In genomic region chr9:123336455-123336854, GRCh38 we compare ENCODE assay signal across 24 cellular contexts. TPM values are rescaled to one million over a fixed set of nuclear protein-coding genes. Genes with fewer than 3 reads are reported as not detected.
DNase-seq lines count a peak whose midpoint lies in the region; ATAC-seq and TF ChIP-seq lines count a peak whose summit lies in the region.
"Had no signal": no experiment of that assay in that cellular context is flagged by ENCODE, and none has a peak within 500 bp of the region (broad histone marks: within the 10 kb centered on the region; RNA-seq: fewer than 3 reads in every experiment).

No MANE protein-coding gene starts in this region.

- TF ChIP-seq CTCF in parathyroid adenoma (IDR thresholded peaks at IDR 0.05): no peak
- TF ChIP-seq CTCF in GM23338 (conservative IDR thresholded peaks at IDR 0.05; ENCODE audit: low read depth in 2 of 2): no peak

- no peak overlapping the region for H3K27ac Mint-ChIP-seq in GM23338
- no peak overlapping the region for H3K27ac Mint-ChIP-seq in activated naive CD4-positive, alpha-beta T cell treated with anti-CD3 and anti-CD28 coated beads, Interleukin-2, amount 50 U/mL, for 72 hours

- no peaks in the 10 kb centered on the region for H3F3A ChIP-seq in GM23338 (replicated peaks; ENCODE audit: low read depth)

- H2AFZ ChIP-seq in parathyroid adenoma: peak overlapping the region; percentile 68
- no peak overlapping the region for H2AFZ ChIP-seq in GM23338

- peaks cover 33% of the 10 kb centered on the region for H3K4me1 Mint-ChIP-seq in GM23338

- peak; percentile 26 for TF ChIP-seq POLR2A in GM18505 (IDR thresholded peaks at IDR 0.05; ENCODE audit: borderline replicate concordance, extremely low read depth, insufficient read depth, insufficient read length)
- TF ChIP-seq POLR2A in erythroblast (IDR thresholded peaks at IDR 0.05; ENCODE audit: low read length): no peak

- ATAC-seq in GM18505 (IDR thresholded peaks at IDR 0.05; ENCODE audit: unreplicated experiment) (no peak), GM23338 (no peak)
- ATAC-seq in activated naive CD4-positive, alpha-beta T cell treated with anti-CD3 and anti-CD28 coated beads, Interleukin-2, amount 50 U/mL, for 72 hours: no peak

- no peaks in the 10 kb centered on the region for H4K20me1 ChIP-seq in GM23338 (replicated peaks; ENCODE audit: insufficient read depth)

- H3K9me3 ChIP-seq in SK-N-MC (ENCODE audit: low read depth, low read length) (no peaks in the 10 kb centered on the region), parathyroid adenoma (ENCODE audit: control insufficient read depth, low read length) (no peaks in the 10 kb centered on the region)
- H3K9me3 ChIP-seq: adrenal gland, thoracic aorta had no signal

- H3K9me2 ChIP-seq in GM23338 (ENCODE audit: insufficient read depth): no peaks in the 10 kb centered on the region

- H3K79me2 ChIP-seq in parathyroid adenoma: no peaks in the 10 kb centered on the region
- no peaks in the 10 kb centered on the region for H3K79me2 ChIP-seq in GM23338 (replicated peaks; ENCODE audit: insufficient read depth)

- no peaks in the 10 kb centered on the region for H3K36me3 Mint-ChIP-seq in GM23338 (ENCODE audit: low read depth)
- H3K36me3 Mint-ChIP-seq in activated naive CD4-positive, alpha-beta T cell treated with anti-CD3 and anti-CD28 coated beads, Interleukin-2, amount 50 U/mL, for 72 hours: no peaks in the 10 kb centered on the region

- no peak overlapping the region for H3K4me3 Mint-ChIP-seq in GM23338
- H3K4me3 Mint-ChIP-seq: CD4-positive, alpha-beta T cell had no signal

- peaks cover 7% of the 10 kb centered on the region for H3K27me3 Mint-ChIP-seq in GM23338 (ENCODE audit: insufficient read depth, low read depth, poor library complexity)
- H3K27me3 Mint-ChIP-seq: CD4-positive, alpha-beta T cell had no signal

- H3K4me1 ChIP-seq in parathyroid adenoma (peaks cover 26% of the 10 kb centered on the region), GM23338 (ENCODE audit: insufficient read depth) (peaks cover 18% of the 10 kb centered on the region; the same call in 1 of the 2 replicates)
- H3K4me1 ChIP-seq: adrenal gland had no signal

- H3K36me3 ChIP-seq in SK-N-MC (ENCODE audit: insufficient read depth, low read length) (no peaks in the 10 kb centered on the region), parathyroid adenoma (ENCODE audit: control insufficient read depth, insufficient read depth, low read length) (no peaks in the 10 kb centered on the region), GM23338 (ENCODE audit: insufficient read depth) (no peaks in the 10 kb centered on the region)
- H3K36me3 ChIP-seq: adrenal gland, thoracic aorta had no signal

- H3K27me3 ChIP-seq in parathyroid adenoma (ENCODE audit: control insufficient read depth, insufficient read depth, low read length) (no peaks in the 10 kb centered on the region), GM23338 (ENCODE audit: insufficient read depth) (no peaks in the 10 kb centered on the region)

- H3K4me2 ChIP-seq in parathyroid adenoma (ENCODE audit: low read length) (peak overlapping the region; percentile 74), GM23338 (no peak overlapping the region)

- H3K9me3 Mint-ChIP-seq in GM23338: no peaks in the 10 kb centered on the region
- no peaks in the 10 kb centered on the region for H3K9me3 Mint-ChIP-seq in activated naive CD4-positive, alpha-beta T cell treated with anti-CD3 and anti-CD28 coated beads, Interleukin-2, amount 50 U/mL, for 72 hours
- H3K9me3 Mint-ChIP-seq: CD4-positive, alpha-beta T cell had no signal

- H3K4me3 ChIP-seq in SK-N-MC (peak overlapping the region; percentile 60; the same call in 1 of the 2 replicates), parathyroid adenoma (ENCODE audit: low read depth, low read length) (no peak overlapping the region), GM23338 (no peak overlapping the region)
- H3K4me3 ChIP-seq: adrenal gland, thoracic aorta had no signal

- H3K27ac ChIP-seq in SK-N-MC (peak overlapping the region; percentile 99), parathyroid adenoma (peak overlapping the region; percentile 98), GM23338 (ENCODE audit: low read depth) (no peak overlapping the region)
- H3K27ac ChIP-seq: adrenal gland, thoracic aorta had no signal

- DNase-seq in SK-N-MC (ENCODE audit: low read depth, low spot score) (no peak), erythroblast (lab: John Stamatoyannopoulos, UW) (peak; percentile 69 to 85), GM23338 (ENCODE audit: low spot score) (no peak), NOMO-1 (lab: John Stamatoyannopoulos, UW; ENCODE audit: unreplicated experiment in 2 of 2) (no peak)
- no peak for DNase-seq in activated naive CD4-positive, alpha-beta T cell treated with anti-CD3 and anti-CD28 coated beads, Interleukin-2, amount 50 U/mL, for 72 hours (ENCODE audit: low spot score in 2 of 2)
- DNase-seq in activated naive CD4-positive, alpha-beta T cell (lab: John Stamatoyannopoulos, UW): no peak
- DNase-seq: activated CD4-positive, alpha-beta T cell treated with anti-CD3 and anti-CD28 coated beads for 1 hour; activated gamma-delta T cell treated with Interleukin-2 at 50 U/mL for 16 hours; activated T-cell treated with anti-CD3 and anti-CD28 coated beads, Interleukin-2, amount 50 U/mL, for 1 hour; adrenal gland; CD4-positive, alpha-beta T cell; cortex of kidney; DMS153; GDM1; hippocampal formation; Karpas-422; NCI-H1092; NCI-H2029 treated with DMSO at 0.1 percent for 48 hours; stimulated activated naive CD4-positive, alpha-beta T cell had no signal

- peak overlapping the region; percentile 67 for H3K9ac ChIP-seq in SK-N-MC (ENCODE audit: insufficient read length)
- no peak overlapping the region for H3K9ac ChIP-seq in parathyroid adenoma

TF ChIP-seq in GM23338, 12 proteins besides CTCF, POLR2A, EP300 and RAD21 (continues in another document):
- TF ChIP-seq NANOG (IDR thresholded peaks at IDR 0.05; ENCODE audit: borderline replicate concordance) (no peak), ZNF462 (CRISPR knock-in tag; IDR thresholded peaks at IDR 0.05) (no peak), CREB1 (CRISPR knock-in tag; IDR thresholded peaks at IDR 0.05; ENCODE audit: low read depth) (no peak)

RNA-seq across cellular contexts. Expression of gene CRB2, which starts 19.5 kb away (rescaled TPM):
- total RNA-seq in GM23338 (2014; rRNA removed; shearing (Covaris generic)): 9.8 and 10.2 TPM in 2 replicates
- 0.34 and 0.50 TPM in 2 replicates for polyA plus RNA-seq in GM23338 (2016; fragmentation: Nextera tagmentation; extraction: Ambion mirVana)
- under 1 TPM in 1 of 2 donors, not detected in 1; 0.14 TPM for total RNA-seq in activated naive CD4-positive, alpha-beta T cell treated with anti-CD3 and anti-CD28 coated beads, Interleukin-2, amount 50 U/mL, for 72 hours
- total RNA-seq: CD4-positive, alpha-beta T cell; NCI-H460; thoracic aorta had no signal
- polyA plus RNA-seq: liver had no signal

Comparison
In these comparisons a context has a peak if more than half of its experiments do, and no peak if none do; other contexts are left out.
1. DNase-seq: peak in erythroblast (2 of 2); none in SK-N-MC (single experiment), GM23338 (single experiment), activated naive CD4-positive, alpha-beta T cell treated with anti-CD3 and anti-CD28 coated beads, Interleukin-2, amount 50 U/mL, for 72 hours (0 of 2), activated naive CD4-positive, alpha-beta T cell (0 of 4) and NOMO-1 (0 of 2).